1 cellular context compared by ENCODE assay signal in the genomic region with DNA sequence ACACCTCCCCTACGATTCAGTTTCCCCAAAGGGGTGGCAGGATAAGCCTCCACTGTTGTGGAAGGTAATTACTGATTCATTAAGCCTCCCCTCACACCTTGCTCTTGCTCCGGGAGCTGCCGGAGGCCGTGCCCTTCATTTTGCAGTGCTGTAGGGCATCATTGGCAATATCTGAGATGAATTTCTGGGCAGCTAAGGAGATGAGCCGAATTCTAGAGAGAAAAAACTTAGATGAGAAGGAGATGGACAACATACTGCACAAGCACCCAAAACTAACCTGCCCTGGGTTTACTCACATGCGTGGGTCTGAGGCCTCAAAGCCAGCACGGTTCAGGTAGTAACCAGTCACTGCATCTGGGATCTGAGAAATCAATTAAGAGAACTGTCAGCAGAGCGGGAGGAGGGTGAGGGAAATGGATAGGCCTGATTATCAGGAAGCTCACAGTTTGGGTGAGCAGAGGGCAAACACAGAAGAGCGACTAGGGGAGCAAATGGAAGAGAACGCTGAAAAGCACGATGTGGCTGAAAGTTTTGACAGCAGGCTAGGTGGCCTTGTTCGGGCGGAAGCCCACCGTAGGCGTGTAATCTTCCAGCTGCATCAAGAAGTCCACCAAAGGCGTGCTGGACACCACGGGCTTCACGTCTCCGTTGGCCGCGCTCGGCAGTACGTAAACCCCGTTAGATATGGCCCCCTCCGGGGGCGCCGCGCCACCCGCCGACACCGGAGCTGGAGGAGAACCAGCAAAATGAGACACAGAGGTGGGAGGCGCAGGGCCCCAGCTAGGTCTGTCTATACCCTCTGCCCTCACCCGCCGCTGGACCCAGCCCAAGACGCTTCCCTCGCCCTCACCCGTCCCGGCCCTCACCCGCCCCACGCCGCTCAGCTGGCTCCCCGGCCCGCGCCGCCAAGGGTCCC.
TF ChIP-seq lines count a peak whose summit lies in the region.

No MANE protein-coding gene starts in this region.

TF ChIP-seq in WTC11, 78 proteins besides CTCF, POLR2A, EP300 and RAD21 (continued from another document):
- TF ChIP-seq, protein P1, sequence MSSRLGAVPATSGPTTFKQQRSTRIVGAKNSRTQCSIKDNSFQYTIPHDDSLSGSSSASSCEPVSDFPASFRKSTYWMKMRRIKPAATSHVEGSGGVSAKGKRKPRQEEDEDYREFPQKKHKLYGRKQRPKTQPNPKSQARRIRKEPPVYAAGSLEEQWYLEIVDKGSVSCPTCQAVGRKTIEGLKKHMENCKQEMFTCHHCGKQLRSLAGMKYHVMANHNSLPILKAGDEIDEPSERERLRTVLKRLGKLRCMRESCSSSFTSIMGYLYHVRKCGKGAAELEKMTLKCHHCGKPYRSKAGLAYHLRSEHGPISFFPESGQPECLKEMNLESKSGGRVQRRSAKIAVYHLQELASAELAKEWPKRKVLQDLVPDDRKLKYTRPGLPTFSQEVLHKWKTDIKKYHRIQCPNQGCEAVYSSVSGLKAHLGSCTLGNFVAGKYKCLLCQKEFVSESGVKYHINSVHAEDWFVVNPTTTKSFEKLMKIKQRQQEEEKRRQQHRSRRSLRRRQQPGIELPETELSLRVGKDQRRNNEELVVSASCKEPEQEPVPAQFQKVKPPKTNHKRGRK (CRISPR knock-in tag; IDR thresholded peaks at IDR 0.05; ENCODE audit: borderline replicate concordance), result no peak
